Comparison of ENCODE assay signal across 2 cellular contexts in genomic region chr4:150994721-150995120, GRCh38.
TF ChIP-seq lines count a peak whose summit lies in the region.

No MANE protein-coding gene starts in this region.

TF ChIP-seq in HepG2, 621 proteins besides CTCF, POLR2A, EP300 and RAD21:
- TF ChIP-seq HOMEZ (CRISPR knock-in tag; IDR thresholded peaks at IDR 0.05; ENCODE audit: low read depth) (peak; percentile 76; the same call in 1 of the 2 replicates), ATF7-NPFF (CRISPR knock-in tag; IDR thresholded peaks at IDR 0.05; ENCODE audit: low read depth) (no peak), ZBTB20 (CRISPR knock-in tag; IDR thresholded peaks at IDR 0.05; ENCODE audit: borderline replicate concordance, low read depth) (no peak), FOXA1 (IDR thresholded peaks at IDR 0.05) (no peak), FOXA1 (CRISPR knock-in tag; IDR thresholded peaks at IDR 0.05) (0 out of 2 replicates have a peak, but pooled peaks have one; percentile 17), ZNF484 (CRISPR knock-in tag; IDR thresholded peaks at IDR 0.05; ENCODE audit: borderline replicate concordance, low read depth) (no peak), FOXA3 (CRISPR knock-in tag; IDR thresholded peaks at IDR 0.05) (peak; percentile 22; the same call in 1 of the 2 replicates), SP140L (CRISPR knock-in tag; IDR thresholded peaks at IDR 0.05; ENCODE audit: borderline replicate concordance) (no peak)

TF ChIP-seq in H1, 55 proteins besides CTCF, POLR2A, EP300 and RAD21:
- TF ChIP-seq TAF1 (IDR thresholded peaks at IDR 0.05; ENCODE audit: low read depth, low read length), result no peak
- no peak for TF ChIP-seq E2F6 (IDR thresholded peaks at IDR 0.05)
- no peak for TF ChIP-seq CHD2 (IDR thresholded peaks at IDR 0.05; ENCODE audit: low read length)
- TF ChIP-seq CHD7 (IDR thresholded peaks at IDR 0.05; ENCODE audit: insufficient replicate concordance, low read length), result no peak
- no peak for TF ChIP-seq SUZ12 (IDR thresholded peaks at IDR 0.05; ENCODE audit: low read length)
- no peak for TF ChIP-seq CTBP2 (IDR thresholded peaks at IDR 0.05; ENCODE audit: borderline replicate concordance, insufficient read depth, insufficient read length, low read length)
- no peak for TF ChIP-seq USF2 (IDR thresholded peaks at IDR 0.05; ENCODE audit: low read length)
- no peak for TF ChIP-seq TAF7 (optimal IDR thresholded peaks at IDR 0.05; ENCODE audit: borderline replicate concordance, low read depth, low read length)
- no peak for TF ChIP-seq TCF12 (IDR thresholded peaks at IDR 0.05; ENCODE audit: low read depth, low read length)
- no peak for TF ChIP-seq PHF8 (conservative IDR thresholded peaks at IDR 0.05; ENCODE audit: low read depth, low read length)
- TF ChIP-seq ATF2 (IDR thresholded peaks at IDR 0.05; ENCODE audit: low read length), result no peak
- no peak for TF ChIP-seq CHD1 (IDR thresholded peaks at IDR 0.05; ENCODE audit: low read depth, low read length)
- TF ChIP-seq JUND (IDR thresholded peaks at IDR 0.05; ENCODE audit: low read length), result no peak
- no peak for TF ChIP-seq SIX5 (IDR thresholded peaks at IDR 0.05; ENCODE audit: low read depth, low read length)
- TF ChIP-seq GTF2F1 (IDR thresholded peaks at IDR 0.05; ENCODE audit: borderline replicate concordance, low read depth, low read length), result no peak
- no peak for TF ChIP-seq RXRA (IDR thresholded peaks at IDR 0.05; ENCODE audit: insufficient read depth, low read depth, low read length)
